In the genomic region with DNA sequence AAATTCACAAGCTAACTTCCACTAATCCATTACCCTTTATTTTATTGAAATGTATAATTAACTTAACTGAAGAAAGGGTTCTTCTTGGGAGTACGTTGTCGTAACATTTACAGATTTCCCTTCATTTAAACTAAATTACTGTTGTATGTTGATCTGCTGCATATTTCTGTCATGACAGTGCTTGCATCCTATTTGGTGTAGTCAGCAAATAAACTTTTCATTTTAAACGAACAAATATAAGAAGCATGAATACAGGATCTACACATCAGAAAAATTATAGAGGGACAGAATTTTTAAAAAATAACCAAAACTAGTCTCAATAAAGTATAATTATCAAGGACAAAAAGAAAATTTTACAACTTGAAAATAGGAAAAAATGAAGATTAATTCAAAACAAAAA, we compare ENCODE assay signal across 25 cellular contexts.
DNase-seq lines count a peak whose midpoint lies in the region; ATAC-seq, FAIRE-seq and TF ChIP-seq lines count a peak whose summit lies in the region.
"Had no signal": no experiment of that assay in that cellular context is flagged by ENCODE, and none has a peak within 500 bp of the region (broad histone marks: within the 10 kb centered on the region; RNA-seq: fewer than 3 reads in every experiment).

No MANE protein-coding gene starts in this region.

- no peaks in the 10 kb centered on the region for H3K9me1 ChIP-seq in K562 (ENCODE audit: control insufficient read depth, insufficient read depth, low read length)

- no peak overlapping the region for H3K56ac ChIP-seq in H9 (ENCODE audit: insufficient read length, low read depth, low read length)

- no peak overlapping the region for H3K27ac ChIP-seq in HepG2 (ENCODE audit: extremely low read length, insufficient read depth, low read length)
- no peak overlapping the region for H3K27ac ChIP-seq in right lobe of liver
- H3K27ac ChIP-seq in K562 (ENCODE audit: extremely low read depth, low read depth, low read length) = no peak overlapping the region
- H3K27ac ChIP-seq in H9 (ENCODE audit: insufficient read length, low read depth, low read length) = no peak overlapping the region
- H3K27ac ChIP-seq: 22Rv1, BLaER1 had no signal

- H2AFZ ChIP-seq in HepG2 (ENCODE audit: low read length) (no peak overlapping the region), K562 (ENCODE audit: low read depth, low read length) (no peak overlapping the region), H9 (ENCODE audit: low read length) (no peak overlapping the region)

- no peak overlapping the region for H4K5ac ChIP-seq in H9 (ENCODE audit: insufficient read length, low read depth, low read length)

- no peaks in the 10 kb centered on the region for H3K27me3 Mint-ChIP-seq in H9 (ENCODE audit: low read depth)

- H3K9ac ChIP-seq in HepG2 (ENCODE audit: insufficient read depth, low read depth, low read length) (no peak overlapping the region), K562 (ENCODE audit: insufficient read depth in 1 of 2, low read depth in 2 of 2, low read length in 2 of 2) (no peak overlapping the region), H9 (ENCODE audit: extremely low read depth, insufficient read length, low read length) (no peak overlapping the region)
- H3K9ac ChIP-seq: BLaER1 had no signal

- H3K23me2 ChIP-seq in H9 (ENCODE audit: insufficient read length, low read depth, low read length, poor library complexity, severe bottlenecking) = no peaks in the 10 kb centered on the region

- no peak overlapping the region for H3T11ph ChIP-seq in H9 (ENCODE audit: low read length)

- H3K27me3 ChIP-seq in HepG2 (ENCODE audit: control insufficient read depth in 1 of 2, insufficient read depth in 2 of 2, low read length in 2 of 2) (no peaks in the 10 kb centered on the region), right lobe of liver (no peaks in the 10 kb centered on the region), K562 (ENCODE audit: control insufficient read depth in 2 of 2, insufficient read depth in 2 of 2, low read length in 2 of 2) (no peaks in the 10 kb centered on the region; a peak in 1 of 5 replicates), H9 (ENCODE audit: insufficient read depth, low read length) (no peaks in the 10 kb centered on the region)
- H3K27me3 ChIP-seq: BE2C, BLaER1 had no signal

- intact Hi-C loops in HepG2 (cut with micrococcal nuclease; ENCODE audit: unreplicated experiment) (no loop called here), right lobe of liver (cut with DNase I) (no loop called here), K562 (cut with micrococcal nuclease) (no loop called here)

- ATAC-seq in HepG2 (no peak), right lobe of liver (no peak), K562 (no peak)
- ATAC-seq: GM12878 had no signal

- no peak overlapping the region for H2AK5ac ChIP-seq in H9 (ENCODE audit: insufficient read length, low read length)

- no peak overlapping the region for H2BK5ac ChIP-seq in H9 (ENCODE audit: insufficient read length, low read length)

- H3K4me3 ChIP-seq in HepG2 (replicated peaks in 1 of 3; ENCODE audit: insufficient read depth in 1 of 3, low read depth in 2 of 3, low read length in 3 of 3) = no peak overlapping the region
- H3K4me3 ChIP-seq in right lobe of liver = no peak overlapping the region
- H3K4me3 ChIP-seq in K562 = no peak overlapping the region
- H3K4me3 ChIP-seq: BLaER1, GM12878 had no signal

- H3K79me1 ChIP-seq in H9 (ENCODE audit: insufficient read depth, low read depth, low read length, poor library complexity, severe bottlenecking) = no peaks in the 10 kb centered on the region

- no peak overlapping the region for H3K23ac ChIP-seq in H9 (ENCODE audit: insufficient read length, low read depth, low read length)

- H4K91ac ChIP-seq in H9 (ENCODE audit: insufficient read length, low read depth, low read length) = no peak overlapping the region

- H2BK12ac ChIP-seq in H9 (ENCODE audit: insufficient read length, low read depth, low read length) = no peak overlapping the region

- no peak overlapping the region for H2BK120ac ChIP-seq in H9 (ENCODE audit: low read depth, low read length, poor library complexity, severe bottlenecking)

- in situ Hi-C loops in HepG2 (cut with HindIII; ENCODE audit: extremely low pct_ligation_motif_present, low pct_unique_long_range_greater_than_20kb) (no loop called here), K562 (cut with MboI) (no loop called here)

- peaks cover 5 to 22% (median 6%) of the 10 kb centered on the region in 3 experiments; a peak in 5 of 7 replicates for H3K36me3 Mint-ChIP-seq in H9 (ENCODE audit: insufficient read depth in 1 of 3, low read depth in 3 of 3)
- H3K36me3 Mint-ChIP-seq: CD14-positive monocyte; CD4-positive, alpha-beta memory T cell; CD4-positive, CD25-positive, alpha-beta regulatory T cell; CD8-positive, alpha-beta memory T cell had no signal

- DNase-seq in HepG2 (ENCODE audit: low spot score) (no peak), right lobe of liver (no peak), K562 (ENCODE audit: extremely low read depth in 1 of 4, low spot score in 3 of 4) (no peak), H9 (no peak), hippocampal formation (lab: John Stamatoyannopoulos, UW) (no peak)
- DNase-seq: ACHN; BE2C; C1 segment of cervical spinal cord; CD4-positive, alpha-beta memory T cell; CD4-positive, CD25-positive, alpha-beta regulatory T cell; CD8-positive, alpha-beta memory T cell; COR-L47; DMS 273 treated with DMSO at 0.1 percent for 48 hours; DMS153; DMS53; DMS79; DND-41; EL; GDM1 had no signal

- H3K27ac Mint-ChIP-seq in H9 = no peak overlapping the region
- H3K27ac Mint-ChIP-seq: CD14-positive monocyte; CD4-positive, CD25-positive, alpha-beta regulatory T cell; CD8-positive, alpha-beta memory T cell had no signal

- H3K14ac ChIP-seq in H9 (ENCODE audit: insufficient read depth, low read length) = no peak overlapping the region

- H3K4me1 ChIP-seq in HepG2 (ENCODE audit: insufficient read depth, low read length) = no peaks in the 10 kb centered on the region
- H3K4me1 ChIP-seq in right lobe of liver = no peaks in the 10 kb centered on the region
- H3K4me1 ChIP-seq in K562 (replicated peaks in 1 of 2; ENCODE audit: control insufficient read depth in 2 of 2, insufficient read depth in 2 of 2, low read length in 2 of 2) = no peaks in the 10 kb centered on the region
- H3K4me1 ChIP-seq in H9 (ENCODE audit: insufficient read depth, low read length) = no peaks in the 10 kb centered on the region
- H3K4me1 ChIP-seq: BE2C had no signal

- TF ChIP-seq EP300 in HepG2 (IDR thresholded peaks at IDR 0.05; ENCODE audit: low read depth in 2 of 2, low read length in 2 of 2) (no peak), HepG2 (CRISPR knock-in tag; IDR thresholded peaks at IDR 0.05; ENCODE audit: borderline replicate concordance) (no peak), K562 (IDR thresholded peaks at IDR 0.05; ENCODE audit: low read length) (no peak)

- no peaks in the 10 kb centered on the region for H4K20me1 ChIP-seq in HepG2 (ENCODE audit: insufficient read depth, low read length)
- H4K20me1 ChIP-seq in K562 (replicated peaks; ENCODE audit: control insufficient read depth, insufficient read depth, low read length) = no peaks in the 10 kb centered on the region
- H4K20me1 ChIP-seq in H9 (ENCODE audit: control insufficient read depth, insufficient read depth, insufficient read length) = no peaks in the 10 kb centered on the region
- H4K20me1 ChIP-seq: BLaER1 had no signal

- H3K36me3 ChIP-seq in HepG2 (replicated peaks in 1 of 2; ENCODE audit: control insufficient read depth in 1 of 2, insufficient read depth in 2 of 2, low read length in 2 of 2) (no peaks in the 10 kb centered on the region), right lobe of liver (no peaks in the 10 kb centered on the region), K562 (ENCODE audit: control insufficient read depth, insufficient read depth, low read length) (no peaks in the 10 kb centered on the region)
- H3K36me3 ChIP-seq: BE2C, BLaER1 had no signal

- H3K79me2 ChIP-seq in HepG2 (ENCODE audit: insufficient read depth, low read length) (no peaks in the 10 kb centered on the region), K562 (ENCODE audit: control insufficient read depth, insufficient read depth, low read length) (no peaks in the 10 kb centered on the region), H9 (ENCODE audit: insufficient read depth, low read length) (no peaks in the 10 kb centered on the region)

- no peak for TF ChIP-seq RAD21 in HepG2 (CRISPR knock-in tag; IDR thresholded peaks at IDR 0.05)
- TF ChIP-seq RAD21 in K562 (CRISPR knock-in tag; conservative IDR thresholded peaks at IDR 0.05 in 1 of 2, IDR thresholded peaks at IDR 0.05 in 1 of 2) = no peak

- POLR2A ChIA-PET in HepG2 (lab: Yijun Ruan, JAX) = no interaction called here
- POLR2A ChIA-PET in K562 (lab: Yijun Ruan, JAX) = no interaction called here

- BruUV-seq in HepG2 (replicated peaks; lab: Mats Ljungman, UMichigan) = no TSS peak
- BruUV-seq in K562 (replicated peaks; lab: Mats Ljungman, UMichigan) = no TSS peak

- CTCF ChIA-PET in HepG2 (lab: Yijun Ruan, JAX; ENCODE audit: low intra/inter-chr PET ratio, low total read pairs) = no interaction called here
- CTCF ChIA-PET in K562 (lab: Yijun Ruan, JAX; ENCODE audit: low intra/inter-chr PET ratio) = no interaction called here

- no peaks in the 10 kb centered on the region for H3K4me1 Mint-ChIP-seq in H9
- H3K4me1 Mint-ChIP-seq: CD14-positive monocyte; CD4-positive, alpha-beta memory T cell; CD4-positive, CD25-positive, alpha-beta regulatory T cell; CD8-positive, alpha-beta memory T cell had no signal

- WGBS in HepG2 (ENCODE audit: low lambda C conversion rate) = 2% methylated on average over 3 of the region's 3 CpGs
- 68% methylated on average over 3 of the region's 3 CpGs for WGBS in right lobe of liver (ENCODE audit: insufficient coverage, low coverage, low lambda C conversion rate, missing lambda C conversion rate)
- WGBS in K562 (ENCODE audit: insufficient coverage, low coverage, missing lambda C conversion rate) = 4% methylated on average over 3 of the region's 3 CpGs
- WGBS in H9 (ENCODE audit: extremely low coverage, insufficient read length, low lambda C conversion rate) = no CpG with 5 or more reads among the region's 3 CpGs

- no peak overlapping the region for H4K8ac ChIP-seq in H9 (replicated peaks; ENCODE audit: insufficient read length, low read depth, low read length)

- FAIRE-seq in HepG2 (lab: Jason Lieb, UNC) (no peak), K562 (lab: Jason Lieb, UNC) (no peak)
- FAIRE-seq: GM12878, GM12892, GM18507 had no signal

- H3K4me2 ChIP-seq in HepG2 (ENCODE audit: low read depth, low read length) (no peak overlapping the region), K562 (ENCODE audit: insufficient read depth, low read length) (no peak overlapping the region), H9 (ENCODE audit: insufficient read depth, insufficient read length, low read length) (no peak overlapping the region)

- no peak overlapping the region for H2BK20ac ChIP-seq in H9 (ENCODE audit: low read depth, low read length, poor library complexity, severe bottlenecking)

- H3K9me3 Mint-ChIP-seq in H9 = peaks cover 74 to 82% of the 10 kb centered on the region in 2 experiments

- TF ChIP-seq CTCF in HepG2 (CRISPR knock-in tag; IDR thresholded peaks at IDR 0.05) (no peak), right lobe of liver (IDR thresholded peaks at IDR 0.05) (no peak), K562 (IDR thresholded peaks at IDR 0.05 in 2 of 3, conservative IDR thresholded peaks at IDR 0.05 in 1 of 3; ENCODE audit: insufficient read depth in 2 of 3, low read depth in 1 of 3, low read length in 3 of 3) (no peak), H9 (conservative IDR thresholded peaks at IDR 0.05) (no peak)

- TF ChIP-seq POLR2A in HepG2 (IDR thresholded peaks at IDR 0.05; ENCODE audit: insufficient read depth in 1 of 2, low read depth in 2 of 2, low read length in 2 of 2) (no peak), right lobe of liver (IDR thresholded peaks at IDR 0.05) (no peak), K562 (conservative IDR thresholded peaks at IDR 0.05) (no peak)

- H3K9me3 ChIP-seq in HepG2 (ENCODE audit: low read length) = no peaks in the 10 kb centered on the region
- H3K9me3 ChIP-seq in right lobe of liver = peaks cover 0 to 3% (median 0%) of the 10 kb centered on the region in 4 donors
- no peaks in the 10 kb centered on the region for H3K9me3 ChIP-seq in K562 (replicated peaks; ENCODE audit: control insufficient read depth, insufficient read depth, low read depth, low read length)
- peaks cover 62% of the 10 kb centered on the region for H3K9me3 ChIP-seq in H9 (ENCODE audit: control insufficient read depth, low read depth, low read length)
- H3K9me3 ChIP-seq: BE2C had no signal

- H2BK15ac ChIP-seq in H9 (ENCODE audit: low read depth, low read length) = no peak overlapping the region

- no peak overlapping the region for H3K4ac ChIP-seq in H9 (ENCODE audit: low read depth, low read length)

- H3K4me3 Mint-ChIP-seq in H9 = no peak overlapping the region
- H3K4me3 Mint-ChIP-seq: CD14-positive monocyte; CD4-positive, alpha-beta memory T cell; CD4-positive, CD25-positive, alpha-beta regulatory T cell; CD8-positive, alpha-beta memory T cell had no signal

- H3K18ac ChIP-seq in H9 (ENCODE audit: insufficient read length, low read depth, low read length) = no peak overlapping the region

Comparison
In these comparisons a context has a peak if more than half of its experiments do, and no peak if none do; other contexts are left out.
1. Of the 241 proteins assayed by ChIP-seq in both HepG2 and K562: peak only in HepG2: MAFF and MAFK; only in K562: none; in both: none; in neither: 239.